ENCODE assay signal across 10 cellular contexts in genomic region chr7:2512179-2512644, GRCh38. TPM values are rescaled to one million over a fixed set of nuclear protein-coding genes. Genes with fewer than 3 reads are reported as not detected.
A peak's percentile ranks its signal among the peaks of the same experiment; 100 is the strongest.
DNase-seq lines count a peak whose midpoint lies in the region; FAIRE-seq and TF ChIP-seq lines count a peak whose summit lies in the region.
"Had no signal": no experiment of that assay in that cellular context is flagged by ENCODE, and none has a peak within 500 bp of the region (broad histone marks: within the 10 kb centered on the region; RNA-seq: fewer than 3 reads in every experiment).

No MANE protein-coding gene starts in this region.

- no peaks in the 10 kb centered on the region for H3K79me2 ChIP-seq in PC-9 (ENCODE audit: low read depth)

- H3K36me3 ChIP-seq in CD4-positive, alpha-beta memory T cell (ENCODE audit: insufficient read depth, low read length), result no peaks in the 10 kb centered on the region
- H3K36me3 ChIP-seq in mucosa of rectum (ENCODE audit: control insufficient read depth in 2 of 2, insufficient read depth in 2 of 2, low read length in 2 of 2) (no peaks in the 10 kb centered on the region), PC-9 (ENCODE audit: low read depth) (no peaks in the 10 kb centered on the region)

- H3K27me3 Mint-ChIP-seq in CD4-positive, alpha-beta memory T cell, result no peaks in the 10 kb centered on the region
- H3K27me3 Mint-ChIP-seq in activated naive CD4-positive, alpha-beta T cell treated with anti-CD3 and anti-CD28 coated beads, Interleukin-2, amount 50 U/mL, for 24 hours, result no peaks in the 10 kb centered on the region

- H3K27ac ChIP-seq in CD4-positive, alpha-beta memory T cell (ENCODE audit: low read depth, low read length), result peak overlapping the region; percentile 73
- peak overlapping the region; percentile 50 to 79 for H3K27ac ChIP-seq in mucosa of rectum (ENCODE audit: low read depth in 2 of 2, low read length in 2 of 2)
- no peak overlapping the region for H3K27ac ChIP-seq in PC-9

- H3K4me3 ChIP-seq in CD4-positive, alpha-beta memory T cell (ENCODE audit: low read length in 2 of 2), result peak overlapping the region in 1 of 2 donors; percentile 53
- peak overlapping the region in 1 of 2 donors; percentile 22 for H3K4me3 ChIP-seq in mucosa of rectum (ENCODE audit: low read length in 2 of 2)
- H3K4me3 ChIP-seq in PC-9, result no peak overlapping the region

- H3K36me3 Mint-ChIP-seq in CD4-positive, alpha-beta memory T cell, result no peaks in the 10 kb centered on the region
- H3K36me3 Mint-ChIP-seq in activated naive CD4-positive, alpha-beta T cell treated with anti-CD3 and anti-CD28 coated beads, Interleukin-2, amount 50 U/mL, for 24 hours, result no peaks in the 10 kb centered on the region

- H3K4me2 ChIP-seq in PC-9, result no peak overlapping the region

- no peaks in the 10 kb centered on the region for H3K9me2 ChIP-seq in PC-9 (ENCODE audit: insufficient read depth)

- POLR2A ChIA-PET in CD4-positive, alpha-beta memory T cell (lab: Charles Lee; ENCODE audit: partially characterized antibody), result interaction anchor here (1.1 to 7.2 kb wide), 3 partner anchors 12 to 631 kb away, joined by 3 to 511 read pairs (median 27); partner anchors contain the start of gene LFNG
- POLR2A ChIA-PET in PC-9 (lab: Charles Lee; ENCODE audit: unreplicated experiment), result no interaction called here

- H3K4me1 Mint-ChIP-seq in CD4-positive, alpha-beta memory T cell, result peaks cover 29 to 64% (median 51%) of the 10 kb centered on the region in 4 donors
- H3K4me1 Mint-ChIP-seq in activated naive CD4-positive, alpha-beta T cell treated with anti-CD3 and anti-CD28 coated beads, Interleukin-2, amount 50 U/mL, for 24 hours, result peaks cover 54% of the 10 kb centered on the region

- no peaks in the 10 kb centered on the region for H3K9me3 ChIP-seq in CD4-positive, alpha-beta memory T cell (ENCODE audit: control insufficient read depth in 1 of 2, low read length in 2 of 2)
- H3K9me3 ChIP-seq in mucosa of rectum (ENCODE audit: control insufficient read depth in 2 of 2, low read length in 2 of 2), result no peaks in the 10 kb centered on the region
- no peaks in the 10 kb centered on the region for H3K9me3 ChIP-seq in PC-9 (ENCODE audit: insufficient read depth, low read depth)

- intact Hi-C loops in CD4-positive, alpha-beta memory T cell (cut with micrococcal nuclease), result no loop called here
- intact Hi-C loops in PC-9 (cut with micrococcal nuclease; ENCODE audit: unreplicated experiment), result no loop called here

- no TSS peak for BruUV-seq in PC-9 (replicated peaks; lab: Mats Ljungman, UMichigan)

- TF ChIP-seq POLR2A in H54 (IDR thresholded peaks at IDR 0.05; ENCODE audit: low read depth, low read length) (no peak), GM12891 (IDR thresholded peaks at IDR 0.05; ENCODE audit: low read depth, low read length) (no peak)

- CTCF ChIA-PET in CD4-positive, alpha-beta memory T cell (lab: Charles Lee; ENCODE audit: partially characterized antibody), result interaction anchor here (4.6 kb wide), 1 partner anchor 16 kb away, joined by 29 read pairs; no protein-coding TSS in a partner anchor
- CTCF ChIA-PET in PC-9 (lab: Charles Lee), result no interaction called here

- DNase-seq in CD4-positive, alpha-beta memory T cell, result peak in 2 of 5 donors; percentile 35 to 75
- DNase-seq in H54 (ENCODE audit: insufficient read length, low spot score) (peak; percentile 88), SW 1271 (lab: John Stamatoyannopoulos, UW) (no peak), PC-9 (no peak), SK-N-DZ (ENCODE audit: low spot score) (no peak), GM12891 (ENCODE audit: insufficient read length, low spot score) (no peak)
- DNase-seq: H9 had no signal

- peaks cover 63% of the 10 kb centered on the region for H3K4me1 ChIP-seq in CD4-positive, alpha-beta memory T cell (ENCODE audit: insufficient read depth, low read length)
- H3K4me1 ChIP-seq in mucosa of rectum (ENCODE audit: control insufficient read depth in 2 of 2, insufficient read depth in 2 of 2, low read length in 2 of 2), result peaks cover 23 to 27% of the 10 kb centered on the region in 2 donors
- H3K4me1 ChIP-seq in PC-9 (replicated peaks; ENCODE audit: insufficient read depth), result peaks cover 28% of the 10 kb centered on the region

- H3F3A ChIP-seq in PC-9 (ENCODE audit: insufficient read depth, low read depth), result peaks cover 24% of the 10 kb centered on the region

- peak overlapping the region; percentile 95 to 99 (median 97) for H3K27ac Mint-ChIP-seq in CD4-positive, alpha-beta memory T cell
- peak overlapping the region; percentile 77 for H3K27ac Mint-ChIP-seq in activated naive CD4-positive, alpha-beta T cell treated with anti-CD3 and anti-CD28 coated beads, Interleukin-2, amount 50 U/mL, for 24 hours

- FAIRE-seq in H54 (lab: Jason Lieb, UNC) (no peak), GM12891 (lab: Jason Lieb, UNC) (no peak)

- no peak for TF ChIP-seq CTCF in PC-9 (conservative IDR thresholded peaks at IDR 0.05)

- H2AFZ ChIP-seq in PC-9, result no peak overlapping the region

- peak overlapping the region in 1 of 2 donors; percentile 54 for H3K9ac ChIP-seq in mucosa of rectum (ENCODE audit: low read depth in 1 of 2, low read length in 2 of 2)

- no peaks in the 10 kb centered on the region for H3K27me3 ChIP-seq in CD4-positive, alpha-beta memory T cell (ENCODE audit: insufficient read depth, low read length)
- H3K27me3 ChIP-seq in mucosa of rectum (ENCODE audit: control insufficient read depth in 2 of 2, insufficient read depth in 2 of 2, low read length in 2 of 2) (no peaks in the 10 kb centered on the region), PC-9 (ENCODE audit: insufficient read depth, low read depth) (peaks cover 9% of the 10 kb centered on the region; the same call in 1 of the 2 replicates)

- H3K4me3 Mint-ChIP-seq in CD4-positive, alpha-beta memory T cell, result peak overlapping the region; percentile 64 to 89 (median 78)
- H3K4me3 Mint-ChIP-seq in activated naive CD4-positive, alpha-beta T cell treated with anti-CD3 and anti-CD28 coated beads, Interleukin-2, amount 50 U/mL, for 24 hours, result peak overlapping the region; percentile 58
- H3K4me3 Mint-ChIP-seq: H9 had no signal

- no peaks in the 10 kb centered on the region for H4K20me1 ChIP-seq in PC-9 (ENCODE audit: insufficient read depth)

- H3K9me3 Mint-ChIP-seq in CD4-positive, alpha-beta memory T cell, result no peaks in the 10 kb centered on the region
- H3K9me3 Mint-ChIP-seq in activated naive CD4-positive, alpha-beta T cell treated with anti-CD3 and anti-CD28 coated beads, Interleukin-2, amount 50 U/mL, for 24 hours, result no peaks in the 10 kb centered on the region
- H3K9me3 Mint-ChIP-seq: H9 had no signal

TF ChIP-seq in GM12891, 5 proteins besides CTCF, POLR2A, EP300 and RAD21:
- TF ChIP-seq POLR2AphosphoS5 (IDR thresholded peaks at IDR 0.05; ENCODE audit: low read depth, low read length) (no peak), TAF1 (IDR thresholded peaks at IDR 0.05; ENCODE audit: low read depth, low read length) (no peak), POU2F2 (IDR thresholded peaks at IDR 0.05; ENCODE audit: low read depth, low read length) (no peak)

RNA-seq across cellular contexts. Expression of gene LFNG, which starts 7.4 kb away (rescaled TPM):
- total RNA-seq in CD4-positive, alpha-beta memory T cell, result 100 to 1,000 TPM; 125 to 127 TPM
- 1 to 10 TPM in 1 of 2 donors, under 1 TPM in 1; 0.09 to 4.1 TPM for polyA plus RNA-seq in CD4-positive, alpha-beta memory T cell
- 21.3 and 24.7 TPM in 2 replicates for total RNA-seq in PC-9 (2021)
- 21.8 and 24.5 TPM in 2 replicates for polyA plus RNA-seq in SK-N-DZ (2014; cell fraction: cytosol; rRNA removed)
- polyA plus RNA-seq in SK-N-DZ (2014; cell fraction: nucleus; rRNA removed), result 50.4 and 51.5 TPM in 2 replicates
- polyA plus RNA-seq in GM12891 (2012; ENCODE audit: low read depth, missing spikeins), result 0.04 TPM

RNA-seq across cellular contexts. Expression of gene GRIFIN, which starts 36.0 kb away (rescaled TPM):
- total RNA-seq in CD4-positive, alpha-beta memory T cell, result not detected
- polyA plus RNA-seq in CD4-positive, alpha-beta memory T cell, result not detected
- not detected in 2 replicates for total RNA-seq in PC-9 (2021)
- not detected in 2 replicates for polyA plus RNA-seq in SK-N-DZ (2014; cell fraction: cytosol; rRNA removed)
- not detected in 2 replicates for polyA plus RNA-seq in SK-N-DZ (2014; cell fraction: nucleus; rRNA removed)
- not detected for polyA plus RNA-seq in GM12891 (2012; ENCODE audit: low read depth, missing spikeins)
- total RNA-seq: H9 had no signal
- polyA plus RNA-seq: neural cell had no signal

RNA-seq across cellular contexts. Expression of gene BRAT1, which starts 43.1 kb away (rescaled TPM):
- 10 to 100 TPM; 37.0 to 41.4 TPM for total RNA-seq in CD4-positive, alpha-beta memory T cell
- 10 to 100 TPM; 24.2 to 42.4 TPM for polyA plus RNA-seq in CD4-positive, alpha-beta memory T cell
- 53.9 and 57.7 TPM in 2 replicates for total RNA-seq in PC-9 (2021)
- polyA plus RNA-seq in SK-N-DZ (2014; cell fraction: cytosol; rRNA removed), result 76.1 and 82.5 TPM in 2 replicates
- polyA plus RNA-seq in SK-N-DZ (2014; cell fraction: nucleus; rRNA removed), result 306 and 317 TPM in 2 replicates
- polyA plus RNA-seq in GM12891 (2012; ENCODE audit: low read depth, missing spikeins), result 13.5 TPM

RNA-seq across cellular contexts. Expression of gene IQCE, which starts 46.6 kb away (rescaled TPM):
- 1 to 10 TPM; 8.2 to 9.4 TPM for total RNA-seq in CD4-positive, alpha-beta memory T cell
- 1 to 10 TPM in 1 of 2 donors, under 1 TPM in 1; 0.81 to 3.7 TPM for polyA plus RNA-seq in CD4-positive, alpha-beta memory T cell
- total RNA-seq in PC-9 (2021), result 28.3 and 35.8 TPM in 2 replicates
- 2.9 and 3.2 TPM in 2 replicates for polyA plus RNA-seq in SK-N-DZ (2014; cell fraction: cytosol; rRNA removed)
- 13.3 and 22.4 TPM in 2 replicates for polyA plus RNA-seq in SK-N-DZ (2014; cell fraction: nucleus; rRNA removed)
- 2.6 TPM for polyA plus RNA-seq in GM12891 (2012; ENCODE audit: low read depth, missing spikeins)
